Comparison of ENCODE assay signal across 17 cellular contexts in genomic region chr2:38744399-38744780, GRCh38. TPM values are rescaled to one million over a fixed set of nuclear protein-coding genes. Genes with fewer than 3 reads are reported as not detected.
A peak's percentile ranks its signal among the peaks of the same experiment; 100 is the strongest.
DNase-seq lines count a peak whose midpoint lies in the region; ATAC-seq, FAIRE-seq and TF ChIP-seq lines count a peak whose summit lies in the region.
"Had no signal": no experiment of that assay in that cellular context is flagged by ENCODE, and none has a peak within 500 bp of the region (broad histone marks: within the 10 kb centered on the region; RNA-seq: fewer than 3 reads in every experiment).

No MANE protein-coding gene starts in this region.

- H3K27me3 ChIP-seq in CD4-positive, CD25-positive, alpha-beta regulatory T cell (ENCODE audit: control insufficient read depth, insufficient read depth, low read length): no peaks in the 10 kb centered on the region
- H3K27me3 ChIP-seq: BLaER1, brain microvascular endothelial cell, hepatocyte, suprapubic skin had no signal

- H3K9me3 ChIP-seq in CD4-positive, CD25-positive, alpha-beta regulatory T cell (ENCODE audit: control insufficient read depth in 2 of 2, low read length in 2 of 2): no peaks in the 10 kb centered on the region
- H3K9me3 ChIP-seq in mesodermal cell (ENCODE audit: control insufficient read depth, low read length): no peaks in the 10 kb centered on the region
- H3K9me3 ChIP-seq: BLaER1, prostate gland, suprapubic skin had no signal

- peak overlapping the region in 1 of 3 donors; percentile 8 for H3K27ac Mint-ChIP-seq in CD4-positive, CD25-positive, alpha-beta regulatory T cell
- no peak overlapping the region for H3K27ac Mint-ChIP-seq in WTC11

- H3K27me3 Mint-ChIP-seq in CD4-positive, CD25-positive, alpha-beta regulatory T cell: no peaks in the 10 kb centered on the region
- no peaks in the 10 kb centered on the region; the same call in 1 of the 2 replicates for H3K27me3 Mint-ChIP-seq in WTC11 (ENCODE audit: low read depth)

- H3K36me3 ChIP-seq in CD4-positive, CD25-positive, alpha-beta regulatory T cell (ENCODE audit: control insufficient read depth, insufficient read depth, low read length): peaks cover 76% of the 10 kb centered on the region
- H3K36me3 ChIP-seq in mesodermal cell (ENCODE audit: control insufficient read depth, insufficient read depth, low read length): peaks cover 94% of the 10 kb centered on the region
- H3K36me3 ChIP-seq: prostate gland had no signal

- FAIRE-seq in D721Med (lab: Jason Lieb, UNC): peak; percentile 70

- H3K4me1 ChIP-seq in CD4-positive, CD25-positive, alpha-beta regulatory T cell (ENCODE audit: control insufficient read depth, insufficient read depth, low read length, poor library complexity, severe bottlenecking): peaks cover 63% of the 10 kb centered on the region
- peaks cover 19% of the 10 kb centered on the region for H3K4me1 ChIP-seq in mesodermal cell (ENCODE audit: control insufficient read depth, insufficient read depth, low read length, poor library complexity, severe bottlenecking)

- ATAC-seq in CD4-positive, CD25-positive, alpha-beta regulatory T cell (ENCODE audit: low read depth in 2 of 2): peak; percentile 7 to 13
- ATAC-seq in WTC11: no peak
- ATAC-seq: Right ventricle myocardium inferior had no signal

- H3K36me3 Mint-ChIP-seq in CD4-positive, CD25-positive, alpha-beta regulatory T cell: peaks cover 58% of the 10 kb centered on the region
- peaks cover 72% of the 10 kb centered on the region for H3K36me3 Mint-ChIP-seq in WTC11

- H3K27ac ChIP-seq in CD4-positive, CD25-positive, alpha-beta regulatory T cell (ENCODE audit: insufficient read depth, low read length, poor library complexity, severe bottlenecking): peak overlapping the region; percentile 30
- H3K27ac ChIP-seq in mesodermal cell (ENCODE audit: low read depth, low read length, severe bottlenecking): peak overlapping the region; percentile 41
- H3K27ac ChIP-seq: BLaER1, brain microvascular endothelial cell, hepatocyte, prostate gland, suprapubic skin had no signal

- no peak for TF ChIP-seq CTCF in D721Med (IDR thresholded peaks at IDR 0.05; ENCODE audit: insufficient read depth, missing control alignments)
- no peak for TF ChIP-seq CTCF in WTC11 (IDR thresholded peaks at IDR 0.05)

- H3K4me1 Mint-ChIP-seq in CD4-positive, CD25-positive, alpha-beta regulatory T cell: peaks cover 28 to 90% (median 66%) of the 10 kb centered on the region in 4 donors
- H3K4me1 Mint-ChIP-seq in WTC11: peaks cover 29% of the 10 kb centered on the region

- peak overlapping the region in 3 of 4 donors; percentile 0 to 47 (median 19) for H3K4me3 Mint-ChIP-seq in CD4-positive, CD25-positive, alpha-beta regulatory T cell
- no peak overlapping the region for H3K4me3 Mint-ChIP-seq in WTC11

- CTCF ChIA-PET in WTC11 (lab: Charles Lee): interaction anchor here (3.1 kb wide), 1 partner anchor 162 kb away, joined by 14 read pairs; no protein-coding TSS in a partner anchor

- POLR2A ChIA-PET in WTC11 (lab: Charles Lee): interaction anchor here (1.7 kb wide), 1 partner anchor 14 kb away, joined by 3 read pairs; no protein-coding TSS in a partner anchor

- peak overlapping the region; percentile 94 for H3K4me3 ChIP-seq in CD4-positive, CD25-positive, alpha-beta regulatory T cell (ENCODE audit: low read depth, low read length)
- H3K4me3 ChIP-seq in mesodermal cell (ENCODE audit: extremely low read depth, insufficient read depth, low read length, poor library complexity, severe bottlenecking): no peak overlapping the region
- H3K4me3 ChIP-seq: BLaER1, hepatocyte, prostate gland, suprapubic skin had no signal

- WGBS in mesodermal cell (ENCODE audit: insufficient coverage in 2 of 2), 2 experiments: 86 to 100% methylated on average over 1 of the region's 2 CpGs

- DNase-seq in CD4-positive, CD25-positive, alpha-beta regulatory T cell: no peak
- DNase-seq in D721Med (ENCODE audit: insufficient read length, low spot score): no peak
- DNase-seq in WTC11 (ENCODE audit: low spot score): no peak
- DNase-seq in amygdala (lab: John Stamatoyannopoulos, UW): no peak
- DNase-seq in GM03348 (ENCODE audit: low spot score): no peak
- DNase-seq in putamen (ENCODE audit: low spot score): no peak
- DNase-seq: activated CD4-positive, alpha-beta T cell treated with anti-CD3 and anti-CD28 coated beads for 48 hours; activated effector memory CD4-positive, alpha-beta T cell treated with Interleukin-2 at 50 U/mL for 16 hours; brain microvascular endothelial cell; effector CD8-positive, alpha-beta T cell; NCI-H446 had no signal

- H3K9me3 Mint-ChIP-seq in CD4-positive, CD25-positive, alpha-beta regulatory T cell: no peaks in the 10 kb centered on the region
- peaks cover 4% of the 10 kb centered on the region for H3K9me3 Mint-ChIP-seq in WTC11

TF ChIP-seq in WTC11, 78 proteins besides CTCF, POLR2A, EP300 and RAD21:
- TF ChIP-seq ZNF425 (CRISPR knock-in tag; conservative IDR thresholded peaks at IDR 0.05): peak; percentile 62; the same call in 1 of the 2 replicates
- TF ChIP-seq ATF1 (CRISPR knock-in tag; IDR thresholded peaks at IDR 0.05): no peak
- TF ChIP-seq ELF4 (CRISPR knock-in tag; IDR thresholded peaks at IDR 0.05; ENCODE audit: low read depth): no peak

RNA-seq across cellular contexts. Expression of gene SRSF7, which starts 6.8 kb away (rescaled TPM):
- 584 TPM for total RNA-seq in CD4-positive, CD25-positive, alpha-beta regulatory T cell
- polyA plus RNA-seq in CD4-positive, CD25-positive, alpha-beta regulatory T cell: 100 to 1,000 TPM; 186 to 278 (median 203) TPM
- total RNA-seq in WTC11 (2021): 299 to 349 TPM (median 342 TPM) in 3 replicates
- 198 TPM for polyA plus RNA-seq in mesodermal cell (2013, experiment 1 of 2)
- polyA plus RNA-seq in mesodermal cell (2013, experiment 2 of 2): 211 TPM

RNA-seq across cellular contexts. Expression of gene GEMIN6, which starts 33.6 kb away (rescaled TPM):
- total RNA-seq in CD4-positive, CD25-positive, alpha-beta regulatory T cell: 5.1 TPM
- polyA plus RNA-seq in CD4-positive, CD25-positive, alpha-beta regulatory T cell: 10 to 100 TPM; 13.4 to 20.6 (median 15.3) TPM
- 19.3 to 21.3 TPM (median 21.2 TPM) in 3 replicates for total RNA-seq in WTC11 (2021)
- polyA plus RNA-seq in mesodermal cell (2013, experiment 1 of 2): 7.9 TPM
- 10.5 TPM for polyA plus RNA-seq in mesodermal cell (2013, experiment 2 of 2)
